In the genomic region with DNA sequence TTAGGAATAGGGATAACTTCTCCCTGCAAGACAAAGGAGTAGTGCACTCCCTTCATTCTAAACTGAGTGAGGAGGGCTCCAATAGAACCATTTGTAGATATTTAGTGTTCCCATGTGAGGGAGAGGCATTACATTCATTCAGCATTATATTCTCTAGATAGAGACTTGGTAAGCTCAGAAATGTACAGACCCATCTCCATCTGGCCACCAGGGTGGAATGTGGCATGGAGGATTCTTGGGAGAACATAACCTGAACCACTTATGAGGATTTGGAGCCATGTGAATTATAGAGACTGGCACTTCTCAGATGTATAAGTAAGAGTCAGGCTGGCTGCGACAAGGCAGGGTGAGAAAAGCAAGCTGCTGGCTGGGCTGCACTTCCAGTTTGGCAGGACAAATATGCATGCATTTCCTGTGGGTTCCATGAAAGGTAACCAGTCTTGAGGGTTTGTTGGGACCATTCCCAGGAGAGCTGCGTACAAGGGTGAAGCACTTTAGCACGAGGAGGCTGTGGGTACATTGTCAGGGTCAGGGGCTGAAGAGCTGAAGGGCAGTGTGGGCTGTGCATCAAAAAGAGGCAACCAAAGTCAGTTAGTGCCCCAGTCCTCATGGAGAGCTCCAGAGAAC, we compare ENCODE assay signal across 2 cellular contexts.
TF ChIP-seq lines count a peak whose summit lies in the region.

No MANE protein-coding gene starts in this region.

TF ChIP-seq in SK-N-SH treated with all-trans-retinoic acid at 6 μM for 48 hours, 23 proteins besides CTCF, POLR2A, EP300 and RAD21 (continued from another document):
- TF ChIP-seq, protein P1, sequence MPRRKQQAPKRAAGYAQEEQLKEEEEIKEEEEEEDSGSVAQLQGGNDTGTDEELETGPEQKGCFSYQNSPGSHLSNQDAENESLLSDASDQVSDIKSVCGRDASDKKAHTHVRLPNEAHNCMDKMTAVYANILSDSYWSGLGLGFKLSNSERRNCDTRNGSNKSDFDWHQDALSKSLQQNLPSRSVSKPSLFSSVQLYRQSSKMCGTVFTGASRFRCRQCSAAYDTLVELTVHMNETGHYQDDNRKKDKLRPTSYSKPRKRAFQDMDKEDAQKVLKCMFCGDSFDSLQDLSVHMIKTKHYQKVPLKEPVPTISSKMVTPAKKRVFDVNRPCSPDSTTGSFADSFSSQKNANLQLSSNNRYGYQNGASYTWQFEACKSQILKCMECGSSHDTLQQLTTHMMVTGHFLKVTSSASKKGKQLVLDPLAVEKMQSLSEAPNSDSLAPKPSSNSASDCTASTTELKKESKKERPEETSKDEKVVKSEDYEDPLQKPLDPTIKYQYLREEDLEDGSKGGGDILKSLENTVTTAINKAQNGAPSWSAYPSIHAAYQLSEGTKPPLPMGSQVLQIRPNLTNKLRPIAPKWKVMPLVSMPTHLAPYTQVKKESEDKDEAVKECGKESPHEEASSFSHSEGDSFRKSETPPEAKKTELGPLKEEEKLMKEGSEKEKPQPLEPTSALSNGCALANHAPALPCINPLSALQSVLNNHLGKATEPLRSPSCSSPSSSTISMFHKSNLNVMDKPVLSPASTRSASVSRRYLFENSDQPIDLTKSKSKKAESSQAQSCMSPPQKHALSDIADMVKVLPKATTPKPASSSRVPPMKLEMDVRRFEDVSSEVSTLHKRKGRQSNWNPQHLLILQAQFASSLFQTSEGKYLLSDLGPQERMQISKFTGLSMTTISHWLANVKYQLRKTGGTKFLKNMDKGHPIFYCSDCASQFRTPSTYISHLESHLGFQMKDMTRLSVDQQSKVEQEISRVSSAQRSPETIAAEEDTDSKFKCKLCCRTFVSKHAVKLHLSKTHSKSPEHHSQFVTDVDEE (CRISPR knock-in tag; IDR thresholded peaks at IDR 0.05) = no peak
- TF ChIP-seq TOX (CRISPR knock-in tag; IDR thresholded peaks at IDR 0.05; ENCODE audit: borderline replicate concordance) (no peak), TCF4 (CRISPR knock-in tag; IDR thresholded peaks at IDR 0.05; ENCODE audit: borderline replicate concordance) (no peak), ISL1 (CRISPR knock-in tag; IDR thresholded peaks at IDR 0.05) (no peak), GLIS3 (CRISPR knock-in tag; IDR thresholded peaks at IDR 0.05) (no peak), ESRRG (CRISPR knock-in tag; IDR thresholded peaks at IDR 0.05) (no peak), ARNTL (CRISPR knock-in tag; IDR thresholded peaks at IDR 0.05; ENCODE audit: borderline replicate concordance, low read depth) (no peak)
- TF ChIP-seq, protein P2, sequence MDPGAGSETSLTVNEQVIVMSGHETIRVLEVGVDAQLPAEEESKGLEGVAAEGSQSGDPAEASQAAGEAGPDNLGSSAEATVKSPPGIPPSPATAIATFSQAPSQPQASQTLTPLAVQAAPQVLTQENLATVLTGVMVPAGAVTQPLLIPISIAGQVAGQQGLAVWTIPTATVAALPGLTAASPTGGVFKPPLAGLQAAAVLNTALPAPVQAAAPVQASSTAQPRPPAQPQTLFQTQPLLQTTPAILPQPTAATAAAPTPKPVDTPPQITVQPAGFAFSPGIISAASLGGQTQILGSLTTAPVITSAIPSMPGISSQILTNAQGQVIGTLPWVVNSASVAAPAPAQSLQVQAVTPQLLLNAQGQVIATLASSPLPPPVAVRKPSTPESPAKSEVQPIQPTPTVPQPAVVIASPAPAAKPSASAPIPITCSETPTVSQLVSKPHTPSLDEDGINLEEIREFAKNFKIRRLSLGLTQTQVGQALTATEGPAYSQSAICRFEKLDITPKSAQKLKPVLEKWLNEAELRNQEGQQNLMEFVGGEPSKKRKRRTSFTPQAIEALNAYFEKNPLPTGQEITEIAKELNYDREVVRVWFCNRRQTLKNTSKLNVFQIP (CRISPR knock-in tag; IDR thresholded peaks at IDR 0.05; ENCODE audit: borderline replicate concordance, low read depth) = no peak

TF ChIP-seq in SK-N-SH, 30 proteins besides CTCF, POLR2A, EP300 and RAD21 (continued from another document):
- TF ChIP-seq, protein P3, sequence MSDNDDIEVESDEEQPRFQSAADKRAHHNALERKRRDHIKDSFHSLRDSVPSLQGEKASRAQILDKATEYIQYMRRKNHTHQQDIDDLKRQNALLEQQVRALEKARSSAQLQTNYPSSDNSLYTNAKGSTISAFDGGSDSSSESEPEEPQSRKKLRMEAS (IDR thresholded peaks at IDR 0.05; ENCODE audit: low read depth) = no peak
- no peak for TF ChIP-seq NFIC (IDR thresholded peaks at IDR 0.05; ENCODE audit: borderline replicate concordance)
